ENCODE assay signal across 8 cellular contexts in the genomic region with DNA sequence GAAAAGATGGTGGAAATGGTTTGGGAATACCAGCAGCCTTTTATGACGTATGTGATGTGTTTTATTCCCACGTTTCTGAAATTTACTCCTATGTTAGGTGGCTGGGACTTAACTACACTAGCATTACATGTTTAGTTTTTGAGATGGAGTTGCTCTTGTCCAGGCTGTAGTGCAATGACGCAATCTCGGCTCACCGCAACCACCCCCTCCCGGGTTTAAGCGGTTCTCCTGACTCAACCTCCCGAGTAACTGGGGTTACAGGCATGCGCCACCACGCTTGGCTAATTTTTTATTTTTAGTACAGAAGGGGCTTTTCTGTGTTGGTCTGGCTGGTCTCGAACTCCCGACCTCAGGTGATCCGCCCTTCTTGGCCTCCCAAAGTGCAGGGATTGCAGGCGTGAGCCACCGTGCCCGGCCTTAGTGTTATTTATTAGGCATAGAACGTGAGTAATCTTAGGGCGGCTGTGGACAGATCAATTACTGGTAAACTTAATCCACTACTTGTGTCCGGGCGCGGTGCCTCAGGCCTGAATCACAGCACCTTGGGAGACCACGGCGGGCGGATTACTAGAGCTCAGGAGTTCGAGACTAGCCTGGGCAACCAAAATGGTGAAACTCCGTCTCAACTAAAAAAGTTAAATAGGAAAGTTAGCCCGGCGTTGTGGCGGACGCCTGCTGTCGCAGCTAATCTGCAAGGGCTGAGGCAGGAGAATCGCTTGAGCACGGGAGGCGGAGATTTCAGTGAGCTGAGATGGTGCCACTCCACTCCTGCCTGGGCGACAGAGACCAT.
DNase-seq lines count a peak whose midpoint lies in the region; ATAC-seq, FAIRE-seq and TF ChIP-seq lines count a peak whose summit lies in the region.

No MANE protein-coding gene starts in this region.

- intact Hi-C loops in heart left ventricle (cut with DNase I) = loop anchor here in 1 of 10 donors (5.0 kb wide), 1 partner anchor 36 kb away; no protein-coding TSS in a partner anchor

- no peak for TF ChIP-seq CTCF in BJ (IDR thresholded peaks at IDR 0.05; ENCODE audit: insufficient read depth, low read depth, low read length)
- TF ChIP-seq CTCF in heart left ventricle (IDR thresholded peaks at IDR 0.05) = no peak

- FAIRE-seq in urothelium cell line (lab: Jason Lieb, UNC) = no peak

- DNase-seq in BJ (ENCODE audit: low read depth) = no peak
- peak; percentile 77 to 80 for DNase-seq in activated T-cell treated with anti-CD3 and anti-CD28 coated beads, Interleukin-2, amount 50 U/mL, for 72 hours
- DNase-seq in heart left ventricle = no peak
- DNase-seq in stimulated activated CD4-positive, alpha-beta T cell treated with anti-CD3 and anti-CD28 coated beads, Interleukin-15, amount 100 ng/mL, for 24 hours = peak; percentile 79
- no peak for DNase-seq in NCI-H526 (lab: John Stamatoyannopoulos, UW)
- DNase-seq in urothelium cell line (ENCODE audit: low spot score) = no peak
- no peak for DNase-seq in NCI-H345 (lab: John Stamatoyannopoulos, UW)

- H3K4me1 Mint-ChIP-seq in activated T-cell treated with anti-CD3 and anti-CD28 coated beads, Interleukin-2, amount 50 U/mL, for 72 hours (ENCODE audit: low read depth) = peaks cover 53% of the 10 kb centered on the region

- no peaks in the 10 kb centered on the region for H3K9me3 Mint-ChIP-seq in activated T-cell treated with anti-CD3 and anti-CD28 coated beads, Interleukin-2, amount 50 U/mL, for 72 hours

- peaks cover 0 to 10% (median 0%) of the 10 kb centered on the region in 12 donors for H3K4me1 ChIP-seq in heart left ventricle

- H3K4me3 ChIP-seq in BJ (ENCODE audit: low read depth, low read length) (peak overlapping the region; percentile 58), heart left ventricle (peak overlapping the region; percentile 17 to 68 (median 52))

- H3K27me3 ChIP-seq in BJ (ENCODE audit: control insufficient read depth, insufficient read depth, low read length) (no peaks in the 10 kb centered on the region), heart left ventricle (peaks cover 0 to 93% (median 46%) of the 10 kb centered on the region in 9 donors)

- H3K27ac Mint-ChIP-seq in activated T-cell treated with anti-CD3 and anti-CD28 coated beads, Interleukin-2, amount 50 U/mL, for 72 hours = peak overlapping the region; percentile 98

- no peak for TF ChIP-seq POLR2A in heart left ventricle (IDR thresholded peaks at IDR 0.05)

- peak overlapping the region in 11 of 12 donors; percentile 58 to 92 (median 75) for H3K27ac ChIP-seq in heart left ventricle

- H3K4me3 Mint-ChIP-seq in activated T-cell treated with anti-CD3 and anti-CD28 coated beads, Interleukin-2, amount 50 U/mL, for 72 hours = peak overlapping the region; percentile 64 to 82

- H3K9me3 ChIP-seq in heart left ventricle = peaks cover 0 to 3% (median 0%) of the 10 kb centered on the region in 12 donors

- WGBS in heart left ventricle, 4 donors = 28 to 41% (median 35%) methylated on average over 32 to 35 of the region's 35 CpGs

- CTCF ChIA-PET in BJ (lab: Yijun Ruan, JAX) = interaction anchor here (0.6 to 0.9 kb wide), 3 partner anchors 8 to 43 kb away, joined by 3 to 5 read pairs (median 3); a partner anchor contains a TSS

- H3K36me3 ChIP-seq in BJ (ENCODE audit: control insufficient read depth, insufficient read depth, low read length) (no peaks in the 10 kb centered on the region), heart left ventricle (no peaks in the 10 kb centered on the region)

- ATAC-seq in HG02885 (IDR thresholded peaks at IDR 0.05; ENCODE audit: poor library complexity, unreplicated experiment) = peak; percentile 13
- ATAC-seq in activated T-cell treated with anti-CD3 and anti-CD28 coated beads, Interleukin-2, amount 50 U/mL, for 72 hours (replicated peaks in 1 of 2) = peak; percentile 37 to 49
- peak in 3 of 4 donors; percentile 13 to 26 (median 15) for ATAC-seq in heart left ventricle

- no peaks in the 10 kb centered on the region for H3K27me3 Mint-ChIP-seq in activated T-cell treated with anti-CD3 and anti-CD28 coated beads, Interleukin-2, amount 50 U/mL, for 72 hours (ENCODE audit: low read depth)

- H3K36me3 Mint-ChIP-seq in activated T-cell treated with anti-CD3 and anti-CD28 coated beads, Interleukin-2, amount 50 U/mL, for 72 hours (ENCODE audit: insufficient read depth in 2 of 2) = peaks cover 0 to 6% of the 10 kb centered on the region in 2 donors

- POLR2A ChIA-PET in BJ (lab: Charles Lee) = interaction anchor here (0.5 to 0.6 kb wide), 2 partner anchors 10 to 20 kb away, joined by 3 read pairs; a partner anchor contains a TSS

Comparison
In these comparisons a context has a peak if more than half of its experiments do, and no peak if none do; other contexts are left out.
1. DNase-seq: peak in activated T-cell treated with anti-CD3 and anti-CD28 coated beads, Interleukin-2, amount 50 U/mL, for 72 hours (2 of 2) and stimulated activated CD4-positive, alpha-beta T cell treated with anti-CD3 and anti-CD28 coated beads, Interleukin-15, amount 100 ng/mL, for 24 hours (single experiment); none in BJ (single experiment), heart left ventricle (0 of 5), NCI-H526 (0 of 2), urothelium cell line (single experiment) and NCI-H345 (single experiment).
2. Peak in every context shown above with its lines, with median percentiles within 50 percentile points of each other: ATAC-seq.